In the genomic region with DNA sequence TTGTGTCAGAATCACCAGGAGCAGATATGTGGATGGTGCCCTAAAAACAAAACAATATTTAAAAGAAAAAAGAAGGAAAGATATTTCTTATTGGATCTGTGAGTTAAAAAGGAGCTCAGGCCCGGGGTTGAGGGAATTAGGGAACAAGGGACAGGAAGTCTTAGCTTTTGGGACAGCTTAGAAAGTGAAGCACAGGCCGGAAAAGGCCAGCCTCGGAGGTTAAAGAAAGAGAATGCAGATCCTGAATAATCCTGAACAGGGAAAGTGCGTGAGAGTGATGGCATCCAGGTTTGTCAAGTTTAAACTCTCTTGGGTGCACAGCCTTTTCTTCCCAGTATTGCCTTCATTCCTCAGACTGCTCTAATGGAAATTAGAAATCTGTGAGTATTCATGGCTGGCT, we compare ENCODE assay signal across 24 cellular contexts.
"Had no signal": no experiment of that assay in that cellular context is flagged by ENCODE, and none has a peak within 500 bp of the region (broad histone marks: within the 10 kb centered on the region; RNA-seq: fewer than 3 reads in every experiment).

No MANE protein-coding gene starts in this region.

- H3K9me3 ChIP-seq: transverse colon had no signal

- H3K27me3 ChIP-seq: heart right ventricle, transverse colon had no signal

- H3K4me3 ChIP-seq: coronary artery, heart right ventricle, lung, transverse colon had no signal

- H3K9ac ChIP-seq: parathyroid adenoma had no signal

- H3K4me1 ChIP-seq: parathyroid adenoma had no signal

- DNase-seq: activated CD4-positive, alpha-beta T cell treated with anti-CD3 and anti-CD28 coated beads, Interleukin-2, amount 10 ng/mL, durations not matched to agents 7 days and 5 days; activated CD4-positive, CD25-positive, alpha-beta regulatory T cell treated with anti-CD3 and anti-CD28 coated beads, Interleukin-2, amount 50 U/mL, for 72 hours; activated CD8-positive, alpha-beta memory T cell treated with anti-CD3 and anti-CD28 coated beads, Interleukin-2, amount 10 ng/mL, durations not matched to agents 7 days and 5 days; activated CD8-positive, alpha-beta T cell treated with anti-CD3 and anti-CD28 coated beads for 36 hours; activated effector memory CD4-positive, alpha-beta T cell treated with anti-CD3 and anti-CD28 coated beads, Interleukin-2, amount 50 U/mL, for 16 hours; activated T-cell treated with anti-CD3 and anti-CD28 coated beads for 4 hours; anterior cingulate cortex; erythroblast; foreskin fibroblast; heart right ventricle; midbrain; natural killer cell; right cardiac atrium; stimulated activated CD4-positive, alpha-beta T cell treated with anti-CD3 and anti-CD28 coated beads, Interleukin-12 subunit alpha, Interleukin-12 subunit beta, amount 100 ng/mL, for 4 hours; stimulated activated CD4-positive, alpha-beta T cell treated with anti-CD3 and anti-CD28 coated beads, Interleukin-4, amount 100 ng/mL, for 4 hours; substantia nigra; transverse colon had no signal

- H3K27ac ChIP-seq: coronary artery, parathyroid adenoma, transverse colon, VCaP had no signal

- H2AFZ ChIP-seq: parathyroid adenoma had no signal

- ATAC-seq: activated CD8-positive, alpha-beta memory T cell treated with anti-CD3 and anti-CD28 coated beads, Interleukin-2, amount 10 ng/mL, durations not matched to agents 7 days and 5 days; activated CD8-positive, alpha-beta T cell treated with anti-CD3 and anti-CD28 coated beads for 36 hours; heart right ventricle; natural killer cell; right cardiac atrium had no signal

- FAIRE-seq: endometrium, keratinocyte, urothelium cell line had no signal

- H3K36me3 ChIP-seq: transverse colon had no signal
